In the genomic region with DNA sequence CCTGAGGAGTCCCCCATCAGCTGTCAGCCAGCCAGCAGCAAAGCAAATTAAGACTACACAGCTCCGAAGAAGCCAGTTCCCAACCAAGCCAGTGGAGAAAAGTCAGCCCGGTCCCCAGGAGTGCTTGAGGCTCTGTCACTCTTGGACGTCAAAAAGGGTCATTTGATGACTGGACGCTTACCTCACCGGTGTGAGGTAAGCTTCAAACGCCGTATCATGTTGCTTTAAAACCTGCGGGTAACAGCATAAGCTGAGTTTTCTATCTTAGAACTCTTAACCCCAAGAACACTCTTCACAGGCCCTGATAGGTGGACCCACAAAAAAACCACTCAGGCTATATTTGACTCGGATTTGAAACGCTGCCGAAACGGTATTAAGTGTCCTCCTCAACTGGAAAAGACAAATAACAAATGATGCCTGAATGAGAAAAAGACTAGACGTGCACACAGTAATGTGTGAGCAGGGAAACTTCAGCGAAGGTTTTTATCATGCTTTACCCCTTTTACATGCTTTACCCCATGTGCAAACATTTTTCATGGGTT, we compare ENCODE assay signal across 1 cellular context.
TF ChIP-seq lines count a peak whose summit lies in the region.

No MANE protein-coding gene starts in this region.

TF ChIP-seq in HEK293, 187 proteins besides CTCF, POLR2A, EP300 and RAD21 (continued from another document):
- TF ChIP-seq ZNF776 (tag by site-specific recombination; IDR thresholded peaks at IDR 0.05; ENCODE audit: borderline replicate concordance) (no peak), HOXC10 (CRISPR knock-in tag; IDR thresholded peaks at IDR 0.05) (no peak), ZNF19 (tag by site-specific recombination; IDR thresholded peaks at IDR 0.05; ENCODE audit: low read depth) (no peak), ZNF600 (tag by site-specific recombination; IDR thresholded peaks at IDR 0.05) (peak; percentile 14; the same call in 1 of the 2 replicates), KLF16 (tag by site-specific recombination; IDR thresholded peaks at IDR 0.05) (no peak), GLIS1 (tag by site-specific recombination; IDR thresholded peaks at IDR 0.05) (0 out of 2 replicates have a peak, but pooled peaks have one; percentile 22), ZNF624 (tag by site-specific recombination; IDR thresholded peaks at IDR 0.05) (no peak), ZNF558 (tag by site-specific recombination; IDR thresholded peaks at IDR 0.05) (no peak), ZNF549 (tag by site-specific recombination; IDR thresholded peaks at IDR 0.05) (no peak), ZNF366 (tag by site-specific recombination; conservative IDR thresholded peaks at IDR 0.05) (peak; percentile 47), YY1 (tag by site-specific recombination; IDR thresholded peaks at IDR 0.05) (no peak), ZSCAN23 (tag by site-specific recombination; IDR thresholded peaks at IDR 0.05) (no peak), ZNF24 (tag by site-specific recombination; IDR thresholded peaks at IDR 0.05) (no peak), KLF7 (tag by site-specific recombination; IDR thresholded peaks at IDR 0.05; ENCODE audit: borderline replicate concordance) (no peak), ZNF133 (tag by site-specific recombination; IDR thresholded peaks at IDR 0.05) (no peak), ZNF391 (tag by site-specific recombination; IDR thresholded peaks at IDR 0.05; ENCODE audit: borderline replicate concordance, low read depth) (peak; percentile 20; the same call in 1 of the 2 replicates), RBAK (tag by site-specific recombination; IDR thresholded peaks at IDR 0.05) (no peak), BCL11B (tag by site-specific recombination; IDR thresholded peaks at IDR 0.05; ENCODE audit: low read depth) (no peak), HOXA7 (CRISPR knock-in tag; IDR thresholded peaks at IDR 0.05; ENCODE audit: borderline replicate concordance) (no peak), BCL11A (tag by site-specific recombination; IDR thresholded peaks at IDR 0.05; ENCODE audit: low read depth) (0 out of 2 replicates have a peak, but pooled peaks have one; percentile 26), ZFP69B (tag by site-specific recombination; IDR thresholded peaks at IDR 0.05) (peak; percentile 82), ZNF660 (tag by site-specific recombination; IDR thresholded peaks at IDR 0.05) (peak; percentile 44; the same call in 1 of the 2 replicates), ZNF426 (tag by site-specific recombination; IDR thresholded peaks at IDR 0.05) (no peak), ZNF791 (tag by site-specific recombination; IDR thresholded peaks at IDR 0.05) (no peak), ZNF184 (tag by site-specific recombination; IDR thresholded peaks at IDR 0.05) (peak; percentile 28; the same call in 1 of the 2 replicates), FEZF1 (tag by site-specific recombination; IDR thresholded peaks at IDR 0.05) (peak; percentile 36), ZNF302 (tag by site-specific recombination; IDR thresholded peaks at IDR 0.05; ENCODE audit: low read depth) (no peak), ZEB2 (tag by site-specific recombination; IDR thresholded peaks at IDR 0.05) (no peak), ZNF629 (tag by site-specific recombination; IDR thresholded peaks at IDR 0.05) (peak; percentile 99), ZNF239 (tag by site-specific recombination; IDR thresholded peaks at IDR 0.05) (no peak), ZNF16 (tag by site-specific recombination; IDR thresholded peaks at IDR 0.05; ENCODE audit: low read depth) (no peak)
- TF ChIP-seq, protein P1, sequence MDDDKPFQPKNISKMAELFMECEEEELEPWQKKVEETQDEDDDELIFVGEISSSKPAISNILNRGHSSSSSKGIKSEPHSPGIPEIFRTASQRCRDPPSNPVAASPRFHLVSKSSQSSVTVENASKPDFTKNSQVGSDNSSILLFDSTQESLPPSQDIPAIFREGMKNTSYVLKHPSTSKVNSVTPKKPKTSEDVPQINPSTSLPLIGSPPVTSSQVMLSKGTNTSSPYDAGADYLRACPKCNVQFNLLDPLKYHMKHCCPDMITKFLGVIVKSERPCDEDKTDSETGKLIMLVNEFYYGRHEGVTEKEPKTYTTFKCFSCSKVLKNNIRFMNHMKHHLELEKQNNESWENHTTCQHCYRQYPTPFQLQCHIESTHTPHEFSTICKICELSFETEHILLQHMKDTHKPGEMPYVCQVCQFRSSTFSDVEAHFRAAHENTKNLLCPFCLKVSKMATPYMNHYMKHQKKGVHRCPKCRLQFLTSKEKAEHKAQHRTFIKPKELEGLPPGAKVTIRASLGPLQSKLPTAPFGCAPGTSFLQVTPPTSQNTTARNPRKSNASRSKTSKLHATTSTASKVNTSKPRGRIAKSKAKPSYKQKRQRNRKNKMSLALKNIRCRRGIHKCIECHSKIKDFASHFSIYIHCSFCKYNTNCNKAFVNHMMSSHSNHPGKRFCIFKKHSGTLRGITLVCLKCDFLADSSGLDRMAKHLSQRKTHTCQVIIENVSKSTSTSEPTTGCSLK (tag by site-specific recombination; IDR thresholded peaks at IDR 0.05), result no peak
- TF ChIP-seq, protein P2, sequence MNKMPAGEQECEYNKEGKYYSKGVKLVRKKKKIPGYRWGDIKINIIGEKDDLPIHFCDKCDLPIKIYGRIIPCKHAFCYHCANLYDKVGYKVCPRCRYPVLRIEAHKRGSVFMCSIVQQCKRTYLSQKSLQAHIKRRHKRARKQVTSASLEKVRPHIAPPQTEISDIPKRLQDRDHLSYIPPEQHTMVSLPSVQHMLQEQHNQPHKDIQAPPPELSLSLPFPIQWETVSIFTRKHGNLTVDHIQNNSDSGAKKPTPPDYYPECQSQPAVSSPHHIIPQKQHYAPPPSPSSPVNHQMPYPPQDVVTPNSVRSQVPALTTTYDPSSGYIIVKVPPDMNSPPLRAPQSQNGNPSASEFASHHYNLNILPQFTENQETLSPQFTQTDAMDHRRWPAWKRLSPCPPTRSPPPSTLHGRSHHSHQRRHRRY (tag by site-specific recombination; IDR thresholded peaks at IDR 0.05), result no peak
- TF ChIP-seq, protein P3, sequence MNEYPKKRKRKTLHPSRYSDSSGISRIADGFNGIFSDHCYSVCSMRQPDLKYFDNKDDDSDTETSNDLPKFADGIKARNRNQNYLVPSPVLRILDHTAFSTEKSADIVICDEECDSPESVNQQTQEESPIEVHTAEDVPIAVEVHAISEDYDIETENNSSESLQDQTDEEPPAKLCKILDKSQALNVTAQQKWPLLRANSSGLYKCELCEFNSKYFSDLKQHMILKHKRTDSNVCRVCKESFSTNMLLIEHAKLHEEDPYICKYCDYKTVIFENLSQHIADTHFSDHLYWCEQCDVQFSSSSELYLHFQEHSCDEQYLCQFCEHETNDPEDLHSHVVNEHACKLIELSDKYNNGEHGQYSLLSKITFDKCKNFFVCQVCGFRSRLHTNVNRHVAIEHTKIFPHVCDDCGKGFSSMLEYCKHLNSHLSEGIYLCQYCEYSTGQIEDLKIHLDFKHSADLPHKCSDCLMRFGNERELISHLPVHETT (tag by site-specific recombination; IDR thresholded peaks at IDR 0.05), result 0 out of 2 replicates have a peak, but pooled peaks have one; percentile 38
- TF ChIP-seq, protein P4, sequence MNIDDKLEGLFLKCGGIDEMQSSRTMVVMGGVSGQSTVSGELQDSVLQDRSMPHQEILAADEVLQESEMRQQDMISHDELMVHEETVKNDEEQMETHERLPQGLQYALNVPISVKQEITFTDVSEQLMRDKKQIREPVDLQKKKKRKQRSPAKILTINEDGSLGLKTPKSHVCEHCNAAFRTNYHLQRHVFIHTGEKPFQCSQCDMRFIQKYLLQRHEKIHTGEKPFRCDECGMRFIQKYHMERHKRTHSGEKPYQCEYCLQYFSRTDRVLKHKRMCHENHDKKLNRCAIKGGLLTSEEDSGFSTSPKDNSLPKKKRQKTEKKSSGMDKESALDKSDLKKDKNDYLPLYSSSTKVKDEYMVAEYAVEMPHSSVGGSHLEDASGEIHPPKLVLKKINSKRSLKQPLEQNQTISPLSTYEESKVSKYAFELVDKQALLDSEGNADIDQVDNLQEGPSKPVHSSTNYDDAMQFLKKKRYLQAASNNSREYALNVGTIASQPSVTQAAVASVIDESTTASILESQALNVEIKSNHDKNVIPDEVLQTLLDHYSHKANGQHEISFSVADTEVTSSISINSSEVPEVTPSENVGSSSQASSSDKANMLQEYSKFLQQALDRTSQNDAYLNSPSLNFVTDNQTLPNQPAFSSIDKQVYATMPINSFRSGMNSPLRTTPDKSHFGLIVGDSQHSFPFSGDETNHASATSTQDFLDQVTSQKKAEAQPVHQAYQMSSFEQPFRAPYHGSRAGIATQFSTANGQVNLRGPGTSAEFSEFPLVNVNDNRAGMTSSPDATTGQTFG (tag by site-specific recombination; IDR thresholded peaks at IDR 0.05; ENCODE audit: borderline replicate concordance), result no peak
- TF ChIP-seq, protein P5, sequence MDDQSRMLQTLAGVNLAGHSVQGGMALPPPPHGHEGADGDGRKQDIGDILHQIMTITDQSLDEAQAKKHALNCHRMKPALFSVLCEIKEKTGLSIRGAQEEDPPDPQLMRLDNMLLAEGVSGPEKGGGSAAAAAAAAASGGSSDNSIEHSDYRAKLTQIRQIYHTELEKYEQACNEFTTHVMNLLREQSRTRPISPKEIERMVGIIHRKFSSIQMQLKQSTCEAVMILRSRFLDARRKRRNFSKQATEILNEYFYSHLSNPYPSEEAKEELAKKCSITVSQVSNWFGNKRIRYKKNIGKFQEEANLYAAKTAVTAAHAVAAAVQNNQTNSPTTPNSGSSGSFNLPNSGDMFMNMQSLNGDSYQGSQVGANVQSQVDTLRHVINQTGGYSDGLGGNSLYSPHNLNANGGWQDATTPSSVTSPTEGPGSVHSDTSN (CRISPR knock-in tag; IDR thresholded peaks at IDR 0.05), result no peak
- TF ChIP-seq, protein P6, sequence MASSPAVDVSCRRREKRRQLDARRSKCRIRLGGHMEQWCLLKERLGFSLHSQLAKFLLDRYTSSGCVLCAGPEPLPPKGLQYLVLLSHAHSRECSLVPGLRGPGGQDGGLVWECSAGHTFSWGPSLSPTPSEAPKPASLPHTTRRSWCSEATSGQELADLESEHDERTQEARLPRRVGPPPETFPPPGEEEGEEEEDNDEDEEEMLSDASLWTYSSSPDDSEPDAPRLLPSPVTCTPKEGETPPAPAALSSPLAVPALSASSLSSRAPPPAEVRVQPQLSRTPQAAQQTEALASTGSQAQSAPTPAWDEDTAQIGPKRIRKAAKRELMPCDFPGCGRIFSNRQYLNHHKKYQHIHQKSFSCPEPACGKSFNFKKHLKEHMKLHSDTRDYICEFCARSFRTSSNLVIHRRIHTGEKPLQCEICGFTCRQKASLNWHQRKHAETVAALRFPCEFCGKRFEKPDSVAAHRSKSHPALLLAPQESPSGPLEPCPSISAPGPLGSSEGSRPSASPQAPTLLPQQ (tag by site-specific recombination; IDR thresholded peaks at IDR 0.05), result peak; percentile 93
- TF ChIP-seq, protein P7, sequence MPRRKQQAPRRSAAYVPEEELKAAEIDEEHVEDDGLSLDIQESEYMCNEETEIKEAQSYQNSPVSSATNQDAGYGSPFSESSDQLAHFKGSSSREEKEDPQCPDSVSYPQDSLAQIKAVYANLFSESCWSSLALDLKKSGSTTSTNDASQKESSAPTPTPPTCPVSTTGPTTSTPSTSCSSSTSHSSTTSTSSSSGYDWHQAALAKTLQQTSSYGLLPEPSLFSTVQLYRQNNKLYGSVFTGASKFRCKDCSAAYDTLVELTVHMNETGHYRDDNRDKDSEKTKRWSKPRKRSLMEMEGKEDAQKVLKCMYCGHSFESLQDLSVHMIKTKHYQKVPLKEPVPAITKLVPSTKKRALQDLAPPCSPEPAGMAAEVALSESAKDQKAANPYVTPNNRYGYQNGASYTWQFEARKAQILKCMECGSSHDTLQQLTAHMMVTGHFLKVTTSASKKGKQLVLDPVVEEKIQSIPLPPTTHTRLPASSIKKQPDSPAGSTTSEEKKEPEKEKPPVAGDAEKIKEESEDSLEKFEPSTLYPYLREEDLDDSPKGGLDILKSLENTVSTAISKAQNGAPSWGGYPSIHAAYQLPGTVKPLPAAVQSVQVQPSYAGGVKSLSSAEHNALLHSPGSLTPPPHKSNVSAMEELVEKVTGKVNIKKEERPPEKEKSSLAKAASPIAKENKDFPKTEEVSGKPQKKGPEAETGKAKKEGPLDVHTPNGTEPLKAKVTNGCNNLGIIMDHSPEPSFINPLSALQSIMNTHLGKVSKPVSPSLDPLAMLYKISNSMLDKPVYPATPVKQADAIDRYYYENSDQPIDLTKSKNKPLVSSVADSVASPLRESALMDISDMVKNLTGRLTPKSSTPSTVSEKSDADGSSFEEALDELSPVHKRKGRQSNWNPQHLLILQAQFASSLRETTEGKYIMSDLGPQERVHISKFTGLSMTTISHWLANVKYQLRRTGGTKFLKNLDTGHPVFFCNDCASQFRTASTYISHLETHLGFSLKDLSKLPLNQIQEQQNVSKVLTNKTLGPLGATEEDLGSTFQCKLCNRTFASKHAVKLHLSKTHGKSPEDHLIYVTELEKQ (tag by site-specific recombination; IDR thresholded peaks at IDR 0.05; ENCODE audit: borderline replicate concordance), result peak; percentile 83
- TF ChIP-seq, protein P8, sequence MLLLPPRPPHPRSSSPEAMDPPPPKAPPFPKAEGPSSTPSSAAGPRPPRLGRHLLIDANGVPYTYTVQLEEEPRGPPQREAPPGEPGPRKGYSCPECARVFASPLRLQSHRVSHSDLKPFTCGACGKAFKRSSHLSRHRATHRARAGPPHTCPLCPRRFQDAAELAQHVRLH (tag by site-specific recombination; IDR thresholded peaks at IDR 0.05), result no peak
TF ChIP-seq in HEK293: peak in this region for 18.
